In the genomic region with DNA sequence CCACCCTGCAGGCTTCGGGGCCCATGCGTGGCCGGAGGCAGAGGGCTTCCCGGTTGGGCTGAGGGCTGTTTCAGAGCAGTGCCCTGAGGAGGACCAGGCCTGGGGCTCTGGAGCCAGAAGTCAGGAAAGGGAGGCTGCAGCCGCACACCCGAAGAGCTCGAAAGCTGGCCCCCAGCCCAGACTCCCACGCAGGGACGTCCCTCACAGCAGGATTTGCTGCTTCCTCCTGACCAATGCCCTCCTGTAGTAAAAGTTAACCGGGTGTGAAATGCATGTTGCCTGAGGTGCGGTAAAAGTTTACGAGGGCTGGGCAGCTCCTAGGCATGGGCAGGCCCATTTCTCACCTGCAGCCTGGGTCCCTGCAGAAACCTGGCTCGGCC, we compare ENCODE assay signal across 13 cellular contexts.
A peak's percentile ranks its signal among the peaks of the same experiment; 100 is the strongest.
DNase-seq lines count a peak whose midpoint lies in the region; ATAC-seq, FAIRE-seq and TF ChIP-seq lines count a peak whose summit lies in the region.
"Had no signal": no experiment of that assay in that cellular context is flagged by ENCODE, and none has a peak within 500 bp of the region (broad histone marks: within the 10 kb centered on the region; RNA-seq: fewer than 3 reads in every experiment).

No MANE protein-coding gene starts in this region.

- TF ChIP-seq RAD21 in Ishikawa (IDR thresholded peaks at IDR 0.05; ENCODE audit: low read depth): no peak

- peaks cover 7% of the 10 kb centered on the region in 2 donors for H3K27me3 Mint-ChIP-seq in natural killer cell treated with Interleukin-12 subunit alpha and Interleukin-12 subunit beta and Interleukin-15 and Interleukin-18, amount 100 ng/mL, for 72 hours

- TF ChIP-seq CTCF in dorsolateral prefrontal cortex (IDR thresholded peaks at IDR 0.05 in 54 of 56, conservative IDR thresholded peaks at IDR 0.05 in 2 of 56; ENCODE audit: low read depth in 1 of 56, partially characterized antibody in 56 of 56): no peak
- no peak for TF ChIP-seq CTCF in stomach (IDR thresholded peaks at IDR 0.05)

- H3K36me3 ChIP-seq in stomach: no peaks in the 10 kb centered on the region
- H3K36me3 ChIP-seq: neutrophil, WERI-Rb-1 had no signal

- peak overlapping the region in 39 of 59 donors; percentile 5 to 94 (median 62) for H3K27ac ChIP-seq in dorsolateral prefrontal cortex
- peak overlapping the region; percentile 11 to 94 (median 87) for H3K27ac ChIP-seq in stomach
- H3K27ac ChIP-seq: neutrophil, WERI-Rb-1 had no signal

- H3K27me3 ChIP-seq in dorsolateral prefrontal cortex: peaks cover 0 to 54% (median 7%) of the 10 kb centered on the region in 45 donors
- H3K27me3 ChIP-seq in stomach: peaks cover 0 to 13% (median 0%) of the 10 kb centered on the region in 3 donors

- DNase-seq in dorsolateral prefrontal cortex (no peak), left colon (peak; percentile 74 to 81), stomach (no peak), H54 (ENCODE audit: insufficient read length, low spot score) (no peak), NCI-H1930 (lab: John Stamatoyannopoulos, UW) (no peak)
- no peak for DNase-seq in natural killer cell treated with Interleukin-12 subunit alpha and Interleukin-12 subunit beta and Interleukin-15 and Interleukin-18, amount 100 ng/mL, for 72 hours (ENCODE audit: low spot score)
- DNase-seq: activated gamma-delta T cell treated with Interleukin-2 at 50 U/mL for 16 hours, Caco-2 had no signal

- TF ChIP-seq POLR2A in stomach (IDR thresholded peaks at IDR 0.05) (no peak), H54 (IDR thresholded peaks at IDR 0.05; ENCODE audit: low read depth, low read length) (no peak)

- H3K4me1 ChIP-seq in stomach: peaks cover 70 to 93% (median 78%) of the 10 kb centered on the region in 4 donors

- no peak overlapping the region for H3K4me3 Mint-ChIP-seq in natural killer cell treated with Interleukin-12 subunit alpha and Interleukin-12 subunit beta and Interleukin-15 and Interleukin-18, amount 100 ng/mL, for 72 hours

- ATAC-seq in left colon: peak; percentile 92
- no peak for ATAC-seq in natural killer cell treated with Interleukin-12 subunit alpha and Interleukin-12 subunit beta and Interleukin-15 and Interleukin-18, amount 100 ng/mL, for 72 hours
- ATAC-seq in GM18867 (IDR thresholded peaks at IDR 0.05; ENCODE audit: unreplicated experiment): no peak

- H3K27ac Mint-ChIP-seq in natural killer cell treated with Interleukin-12 subunit alpha and Interleukin-12 subunit beta and Interleukin-15 and Interleukin-18, amount 100 ng/mL, for 72 hours: no peak overlapping the region

- FAIRE-seq in H54 (lab: Jason Lieb, UNC): no peak
- FAIRE-seq: GM18507 had no signal

- peaks cover 0 to 5% of the 10 kb centered on the region in 2 donors for H3K4me1 Mint-ChIP-seq in natural killer cell treated with Interleukin-12 subunit alpha and Interleukin-12 subunit beta and Interleukin-15 and Interleukin-18, amount 100 ng/mL, for 72 hours (ENCODE audit: low read depth in 2 of 2)

- intact Hi-C loops in dorsolateral prefrontal cortex (cut with DNase I): no loop called here
- intact Hi-C loops in left colon (cut with DNase I, micrococcal nuclease): no loop called here
- intact Hi-C loops in stomach (cut with DNase I; ENCODE audit: low total_unique reads): no loop called here

- no peaks in the 10 kb centered on the region for H3K36me3 Mint-ChIP-seq in natural killer cell treated with Interleukin-12 subunit alpha and Interleukin-12 subunit beta and Interleukin-15 and Interleukin-18, amount 100 ng/mL, for 72 hours

- WGBS in stomach, 5 donors: 29 to 51% (median 41%) methylated on average over 9 to 13 of the region's 13 CpGs

- H3K4me3 ChIP-seq in dorsolateral prefrontal cortex (no peak overlapping the region), stomach (no peak overlapping the region)

- H3K9me3 ChIP-seq in stomach: no peaks in the 10 kb centered on the region
- H3K9me3 ChIP-seq: Caco-2, neutrophil had no signal

- TF ChIP-seq EP300 in Ishikawa (IDR thresholded peaks at IDR 0.05; ENCODE audit: borderline replicate concordance): no peak
- TF ChIP-seq EP300 in stomach (IDR thresholded peaks at IDR 0.05): no peak

- H3K9me3 Mint-ChIP-seq in natural killer cell treated with Interleukin-12 subunit alpha and Interleukin-12 subunit beta and Interleukin-15 and Interleukin-18, amount 100 ng/mL, for 72 hours: no peaks in the 10 kb centered on the region

TF ChIP-seq in Ishikawa, 13 proteins besides CTCF, POLR2A, EP300 and RAD21:
- TF ChIP-seq TCF12 (IDR thresholded peaks at IDR 0.05; ENCODE audit: low read depth) (no peak), EGR1 (IDR thresholded peaks at IDR 0.05) (peak; percentile 81), NFIC (IDR thresholded peaks at IDR 0.05) (peak; percentile 36; the same call in 1 of the 2 replicates), REST (IDR thresholded peaks at IDR 0.05; ENCODE audit: low read depth) (no peak), CREB1 (IDR thresholded peaks at IDR 0.05; ENCODE audit: low read depth) (no peak)

Comparison
In these comparisons a context has a peak if more than half of its experiments do, and no peak if none do; other contexts are left out.
1. DNase-seq: peak in left colon (2 of 2); none in dorsolateral prefrontal cortex (0 of 10), stomach (single experiment), natural killer cell treated with Interleukin-12 subunit alpha and Interleukin-12 subunit beta and Interleukin-15 and Interleukin-18, amount 100 ng/mL, for 72 hours (single experiment), H54 (single experiment) and NCI-H1930 (0 of 2).